In the genomic region with DNA sequence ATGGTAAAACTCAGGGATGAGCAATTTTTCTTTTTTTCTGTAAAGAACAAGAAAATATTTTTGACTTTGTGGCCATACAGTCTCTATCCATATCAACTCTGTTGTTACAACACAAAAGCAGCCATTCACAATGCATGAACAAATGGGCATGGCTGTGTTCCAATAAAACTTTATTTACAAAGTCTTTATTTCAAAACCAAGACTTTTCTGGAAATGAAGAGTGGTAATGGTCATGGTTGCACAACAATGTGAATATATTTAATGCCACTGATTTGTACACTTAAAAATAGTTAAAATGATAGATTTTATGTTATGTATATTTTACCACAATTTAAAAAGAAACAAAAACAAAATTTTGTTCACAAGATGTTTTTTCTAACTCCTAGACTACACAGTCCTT, we compare ENCODE assay signal across 31 cellular contexts. TPM values are rescaled to one million over a fixed set of nuclear protein-coding genes. Genes with fewer than 3 reads are reported as not detected.
"Had no signal": no experiment of that assay in that cellular context is flagged by ENCODE, and none has a peak within 500 bp of the region (broad histone marks: within the 10 kb centered on the region; RNA-seq: fewer than 3 reads in every experiment).

No MANE protein-coding gene starts in this region.

- DNase-seq: natural killer cell; occipital lobe; ovary; posterior cingulate gyrus; psoas muscle; spleen; stimulated activated CD4-positive, alpha-beta T cell treated with anti-CD3 and anti-CD28 coated beads, Interleukin-12 subunit alpha, Interleukin-12 subunit beta, amount 100 ng/mL, for 4 hours; stimulated activated CD4-positive, alpha-beta T cell treated with anti-CD3 and anti-CD28 coated beads, Interleukin-1b, Interleukin-23, amount 100 ng/mL, for 48 hours; stimulated activated CD4-positive, alpha-beta T cell treated with anti-CD3 and anti-CD28 coated beads, Interleukin-4, amount 100 ng/mL, for 1 hour; stimulated activated CD4-positive, alpha-beta T cell treated with anti-CD3 and anti-CD28 coated beads, Interleukin-4, amount 100 ng/mL, for 4 hours; stimulated activated CD8-positive, alpha-beta memory T cell treated with anti-CD3 and anti-CD28 coated beads, Interleukin-4, amount 100 ng/mL, for 48 hours; stimulated activated naive CD4-positive, alpha-beta T cell; stimulated activated naive CD8-positive, alpha-beta T cell treated with anti-CD3 and anti-CD28 coated beads, Interleukin-15, amount 100 ng/mL, for 72 hours; stimulated activated naive CD8-positive, alpha-beta T cell treated with anti-CD3 and anti-CD28 coated beads, Interleukin-15, Interleukin-2, amounts not matched to agents 100 U/mL and 50 U/mL, for 24 hours; substantia nigra; thyroid gland; trophoblast cell had no signal

- FAIRE-seq: urothelium cell line had no signal

- H2AFZ ChIP-seq: neural progenitor cell, parathyroid adenoma had no signal

- H3K36me3 ChIP-seq: neural progenitor cell, ovary, spleen, suprapubic skin, thoracic aorta, thyroid gland, tibial nerve, upper lobe of left lung, vagina had no signal

- H3K27ac ChIP-seq: neural progenitor cell, ovary, parathyroid adenoma, psoas muscle, spleen, suprapubic skin, thoracic aorta, thyroid gland, tibial nerve, upper lobe of left lung, vagina had no signal

- H3K27me3 ChIP-seq: neural progenitor cell, ovary, spleen, suprapubic skin, thyroid gland, tibial nerve, upper lobe of left lung, vagina had no signal

- ATAC-seq: natural killer cell; psoas muscle; right cardiac atrium; sciatic nerve; stimulated activated memory B cell treated with anti-CD40 and anti-IgM and Interleukin-4, amounts not matched to agents 10 μg/mL and 1 μg/mL and 100 μg/mL, for 72 hours; stimulated activated naive CD8-positive, alpha-beta T cell treated with anti-CD3 and anti-CD28 coated beads, Interleukin-15, amount 100 ng/mL, for 72 hours; stimulated activated naive CD8-positive, alpha-beta T cell treated with anti-CD3 and anti-CD28 coated beads, Interleukin-15, Interleukin-2, amounts not matched to agents 100 U/mL and 50 U/mL, for 24 hours had no signal

- H3K4me1 ChIP-seq: neural progenitor cell, parathyroid adenoma, psoas muscle, spleen, thyroid gland, tibial nerve, upper lobe of left lung, vagina had no signal

- H3K9me3 ChIP-seq: ovary, psoas muscle, spleen, suprapubic skin, thoracic aorta, thyroid gland, tibial nerve, upper lobe of left lung, vagina had no signal

- H3K9ac ChIP-seq: neural progenitor cell, parathyroid adenoma had no signal

- H3K4me3 ChIP-seq: neural progenitor cell, ovary, psoas muscle, smooth muscle cell, spleen, suprapubic skin, thoracic aorta, thyroid gland, tibial nerve, upper lobe of left lung, vagina had no signal

- H3K4me2 ChIP-seq: neural progenitor cell, smooth muscle cell had no signal

- H3K79me2 ChIP-seq: parathyroid adenoma had no signal

RNA-seq across cellular contexts. Expression of a gene that starts 1.6 kb away (rescaled TPM):
- total RNA-seq: progenitor cell of endocrine pancreas, right cardiac atrium, sciatic nerve, spleen, tibial nerve, upper lobe of left lung had no signal
- polyA plus RNA-seq: neural cell, ovary, right cardiac atrium had no signal
